1 cellular context compared by ENCODE assay signal in genomic region chr5:90658620-90659019, GRCh38.
TF ChIP-seq lines count a peak whose summit lies in the region.

No MANE protein-coding gene starts in this region.

TF ChIP-seq in K562, 482 proteins besides CTCF, POLR2A, EP300 and RAD21 (continued from another document and continues in another):
- TF ChIP-seq ZBTB11 (CRISPR knock-in tag; IDR thresholded peaks at IDR 0.05) (no peak), YBX1 (IDR thresholded peaks at IDR 0.05) (no peak), KAT2B (IDR thresholded peaks at IDR 0.05; ENCODE audit: low read depth, low read length) (no peak), ZNF384 (IDR thresholded peaks at IDR 0.05; ENCODE audit: low read depth, low read length) (peak; percentile 61), NCOA1 (IDR thresholded peaks at IDR 0.05; ENCODE audit: low read depth) (peak; percentile 80), RAD51 (IDR thresholded peaks at IDR 0.05; ENCODE audit: borderline replicate concordance, low read depth) (no peak), GTF2F1 (IDR thresholded peaks at IDR 0.05; ENCODE audit: low read depth, low read length) (no peak), ZNF644 (tag; IDR thresholded peaks at IDR 0.05; ENCODE audit: low read depth) (peak; percentile 64; the same call in 1 of the 2 replicates), USF2 (CRISPR knock-in tag; IDR thresholded peaks at IDR 0.05) (no peak), MYC (IDR thresholded peaks at IDR 0.05; ENCODE audit: low read depth, low read length) (peak; percentile 9; the same call in 1 of the 2 replicates), MYC (CRISPR knock-in tag; IDR thresholded peaks at IDR 0.05; ENCODE audit: borderline replicate concordance, low read depth) (no peak), SMARCC2 (IDR thresholded peaks at IDR 0.05; ENCODE audit: low read depth) (peak; percentile 92; the same call in 1 of the 2 replicates), MYNN (IDR thresholded peaks at IDR 0.05) (peak; percentile 64; the same call in 1 of the 2 replicates), MYNN (CRISPR knock-in tag; IDR thresholded peaks at IDR 0.05) (no peak), ZNF3 (CRISPR knock-in tag; IDR thresholded peaks at IDR 0.05) (no peak), CXXC5 (CRISPR knock-in tag; IDR thresholded peaks at IDR 0.05) (peak; percentile 66), L3MBTL2 (IDR thresholded peaks at IDR 0.05) (no peak), CBX8 (IDR thresholded peaks at IDR 0.05; ENCODE audit: borderline replicate concordance, extremely low read depth, low read depth, low read length, poor library complexity, severe bottlenecking) (no peak), ZMIZ1 (IDR thresholded peaks at IDR 0.05; ENCODE audit: low read depth in 2 of 2, low read length in 2 of 2) (peak in 1 of 2 experiments; percentile 91; a peak in 2 of 4 replicates), GATA2 (CRISPR knock-in tag; IDR thresholded peaks at IDR 0.05) (peak; percentile 46; the same call in 1 of the 2 replicates), TRIM24 (IDR thresholded peaks at IDR 0.05) (peak; percentile 91 to 95), NONO (IDR thresholded peaks at IDR 0.05; ENCODE audit: low read depth in 2 of 2, low read length in 1 of 2) (peak in 1 of 2 experiments; percentile 36; a peak in 1 of 4 replicates), POLR2AphosphoS5 (IDR thresholded peaks at IDR 0.05; ENCODE audit: control insufficient read depth, insufficient read depth, low read depth, low read length) (peak; percentile 79; the same call in 1 of the 2 replicates), PBX2 (CRISPR knock-in tag; IDR thresholded peaks at IDR 0.05; ENCODE audit: low read depth) (no peak), PBX2 (tag; conservative IDR thresholded peaks at IDR 0.05; ENCODE audit: low read depth) (peak; percentile 87), PML (IDR thresholded peaks at IDR 0.05; ENCODE audit: low read length) (peak; percentile 97), TAF9B (IDR thresholded peaks at IDR 0.05; ENCODE audit: partially characterized antibody) (peak; percentile 49), ZKSCAN8 (CRISPR knock-in tag; IDR thresholded peaks at IDR 0.05) (0 out of 2 replicates have a peak, but pooled peaks have one; percentile 20), LARP7 (IDR thresholded peaks at IDR 0.05) (no peak), DPF2 (IDR thresholded peaks at IDR 0.05) (peak; percentile 98), NFYB (IDR thresholded peaks at IDR 0.05; ENCODE audit: extremely low read depth, insufficient read length) (no peak), ZNF212 (CRISPR knock-in tag; IDR thresholded peaks at IDR 0.05) (no peak), ZNF395 (CRISPR knock-in tag; IDR thresholded peaks at IDR 0.05) (peak; percentile 70; the same call in 1 of the 2 replicates), KLF1 (tag; IDR thresholded peaks at IDR 0.05) (no peak), SMARCE1 (IDR thresholded peaks at IDR 0.05) (peak; percentile 97), HMGN3 (IDR thresholded peaks at IDR 0.05; ENCODE audit: borderline replicate concordance, extremely low read depth, insufficient read length, low read depth, low read length) (peak; percentile 88), AFF1 (IDR thresholded peaks at IDR 0.05; ENCODE audit: low read depth in 1 of 2, partially characterized antibody in 2 of 2) (peak in 1 of 2 experiments; percentile 75), ZNF512 (tag; IDR thresholded peaks at IDR 0.05) (no peak), CCNT2 (IDR thresholded peaks at IDR 0.05; ENCODE audit: borderline replicate concordance, extremely low read depth, insufficient read length, low read depth, low read length) (peak; percentile 92), ZNF311 (CRISPR knock-in tag; IDR thresholded peaks at IDR 0.05) (0 out of 2 replicates have a peak, but pooled peaks have one; percentile 60), FOXM1 (IDR thresholded peaks at IDR 0.05; ENCODE audit: low read depth) (peak; percentile 94), FOXM1 (CRISPR knock-in tag; IDR thresholded peaks at IDR 0.05; ENCODE audit: low read depth) (no peak), MAFG (tag; conservative IDR thresholded peaks at IDR 0.05) (no peak), ZNF431 (CRISPR knock-in tag; IDR thresholded peaks at IDR 0.05) (no peak), ZNF24 (IDR thresholded peaks at IDR 0.05) (peak; percentile 14; the same call in 1 of the 2 replicates), SREBF2 (CRISPR knock-in tag; IDR thresholded peaks at IDR 0.05) (no peak), ARID1B (IDR thresholded peaks at IDR 0.05) (peak; percentile 99), THRB (CRISPR knock-in tag; conservative IDR thresholded peaks at IDR 0.05) (no peak), PURB (CRISPR knock-in tag; IDR thresholded peaks at IDR 0.05; ENCODE audit: low read depth) (no peak), LCOR (CRISPR knock-in tag; IDR thresholded peaks at IDR 0.05) (no peak), CSDE1 (IDR thresholded peaks at IDR 0.05) (no peak)
